6 cellular contexts compared by ENCODE assay signal in the genomic region with DNA sequence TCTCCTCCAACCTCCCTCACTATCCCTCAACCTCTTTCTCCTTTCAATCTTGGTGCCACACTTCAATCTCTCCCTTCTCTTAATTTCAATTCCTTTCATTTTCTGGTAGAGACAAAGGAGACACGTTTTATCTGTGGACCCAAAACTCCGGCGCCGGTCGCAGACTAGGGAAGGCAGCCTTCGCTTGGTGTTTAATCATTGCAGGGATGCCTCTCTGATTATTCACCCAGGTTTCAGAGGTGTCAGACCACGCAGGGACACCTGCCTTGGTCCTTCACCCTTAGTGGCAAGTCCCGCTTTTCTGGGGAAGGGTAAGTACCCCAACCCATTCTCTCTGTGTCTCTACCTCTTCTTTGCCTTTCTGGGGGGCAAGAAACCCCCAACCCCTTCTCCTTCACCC. TPM values are rescaled to one million over a fixed set of nuclear protein-coding genes. Genes with fewer than 3 reads are reported as not detected.
"Had no signal": no experiment of that assay in that cellular context is flagged by ENCODE, and none has a peak within 500 bp of the region (broad histone marks: within the 10 kb centered on the region; RNA-seq: fewer than 3 reads in every experiment).

No MANE protein-coding gene starts in this region.

RNA-seq across cellular contexts. Expression of a gene that starts 31.8 kb away (rescaled TPM):
- total RNA-seq: M059J, Peyer's patch had no signal

RNA-seq across cellular contexts. Expression of a gene that starts 37.8 kb away (rescaled TPM):
- total RNA-seq: M059J, PC-3, Peyer's patch, Right ventricle myocardium inferior, SJCRH30, SK-MEL-5 had no signal

RNA-seq across cellular contexts. Expression of a gene that starts 55.1 kb away (rescaled TPM):
- total RNA-seq: M059J, PC-3, Peyer's patch, Right ventricle myocardium inferior, SJCRH30, SK-MEL-5 had no signal
